12 cellular contexts compared by ENCODE assay signal in the genomic region with DNA sequence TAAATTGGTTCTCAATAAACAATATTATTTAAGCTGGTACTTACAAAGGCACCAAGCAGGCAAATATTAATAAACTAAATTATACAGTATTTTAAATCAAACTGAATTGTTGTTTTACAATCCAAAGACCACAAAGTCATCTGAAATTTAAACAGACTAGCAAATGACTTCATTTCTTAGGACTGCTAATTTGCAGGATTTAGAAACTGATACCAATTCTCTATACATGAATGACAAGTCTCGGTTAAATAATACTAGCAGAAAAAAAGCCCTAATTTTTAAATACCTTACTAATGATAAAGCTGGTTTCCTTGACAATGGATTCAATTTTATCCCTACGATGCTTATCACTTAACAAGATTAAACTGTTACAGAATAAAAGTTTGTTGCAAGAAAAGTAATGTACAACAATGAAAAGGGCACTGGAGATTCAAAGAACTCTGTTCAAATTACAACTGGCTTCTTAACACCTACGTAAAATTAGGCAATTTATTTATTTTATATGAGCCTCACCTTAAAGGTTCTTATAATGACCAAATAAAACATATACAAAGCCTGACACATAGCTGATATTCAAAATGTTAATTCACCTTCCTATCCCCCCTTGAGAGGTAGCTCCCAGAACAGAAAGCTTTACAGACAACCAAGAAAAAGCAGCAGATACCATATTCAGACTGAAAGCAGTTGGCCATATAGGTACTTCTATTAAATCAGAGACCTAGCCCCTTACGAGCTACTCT. TPM values are rescaled to one million over a fixed set of nuclear protein-coding genes. Genes with fewer than 3 reads are reported as not detected.
DNase-seq lines count a peak whose midpoint lies in the region; ATAC-seq, FAIRE-seq and TF ChIP-seq lines count a peak whose summit lies in the region.
"Had no signal": no experiment of that assay in that cellular context is flagged by ENCODE, and none has a peak within 500 bp of the region (broad histone marks: within the 10 kb centered on the region; RNA-seq: fewer than 3 reads in every experiment).

No MANE protein-coding gene starts in this region.

- TF ChIP-seq CTCF in keratinocyte (optimal IDR thresholded peaks at IDR 0.05 in 1 of 3, IDR thresholded peaks at IDR 0.05 in 1 of 3, conservative IDR thresholded peaks at IDR 0.05 in 1 of 3; ENCODE audit: extremely low read depth in 1 of 3, insufficient read depth in 2 of 3, low read length in 3 of 3) (no peak), esophagus muscularis mucosa (IDR thresholded peaks at IDR 0.05) (no peak)

- TF ChIP-seq EP300 in esophagus muscularis mucosa (IDR thresholded peaks at IDR 0.05): no peak

- peak; percentile 56 for FAIRE-seq in keratinocyte (lab: Jason Lieb, UNC)

- H3K27me3 ChIP-seq in keratinocyte (ENCODE audit: control insufficient read depth, extremely low read depth, insufficient read depth, low read length): no peaks in the 10 kb centered on the region
- H3K27me3 ChIP-seq in aorta (ENCODE audit: control insufficient read depth in 1 of 2, insufficient read depth in 2 of 2, low read length in 1 of 2): no peaks in the 10 kb centered on the region
- H3K27me3 ChIP-seq in esophagus muscularis mucosa: no peaks in the 10 kb centered on the region

- H2AFZ ChIP-seq in keratinocyte (ENCODE audit: control insufficient read depth, low read length): no peak overlapping the region

- dilution Hi-C loops in keratinocyte (cut with MboI; ENCODE audit: extremely low pct_ligation_motif_present, low sequenced_read_pairs): no loop called here

- no peak overlapping the region for H3K9ac ChIP-seq in keratinocyte (ENCODE audit: control insufficient read depth, extremely low read depth, insufficient read depth, low read length)

- H3K9me1 ChIP-seq in keratinocyte (ENCODE audit: control insufficient read depth, extremely low read depth, insufficient read depth, low read length): no peaks in the 10 kb centered on the region

- H3K27ac Mint-ChIP-seq in activated CD4-positive, alpha-beta memory T cell treated with anti-CD3 and anti-CD28 coated beads, Interleukin-2, amount 10 ng/mL, durations not matched to agents 7 days and 5 days: peak overlapping the region; percentile 3
- no peak overlapping the region for H3K27ac Mint-ChIP-seq in activated CD4-positive, alpha-beta memory T cell treated with anti-CD3 and anti-CD28 coated beads for 36 hours
- H3K27ac Mint-ChIP-seq: activated B cell treated with CpG ODN at 0.5 μM for 24 hours had no signal

- H3K9me3 Mint-ChIP-seq in activated CD4-positive, alpha-beta memory T cell treated with anti-CD3 and anti-CD28 coated beads, Interleukin-2, amount 10 ng/mL, durations not matched to agents 7 days and 5 days: no peaks in the 10 kb centered on the region
- no peaks in the 10 kb centered on the region for H3K9me3 Mint-ChIP-seq in activated CD4-positive, alpha-beta memory T cell treated with anti-CD3 and anti-CD28 coated beads for 36 hours
- H3K9me3 Mint-ChIP-seq: activated B cell treated with CpG ODN at 0.5 μM for 24 hours had no signal

- no peak overlapping the region for H3K4me3 ChIP-seq in keratinocyte (ENCODE audit: control insufficient read depth in 2 of 3, extremely low read depth in 1 of 3, insufficient read depth in 2 of 3, low read depth in 1 of 3, low read length in 3 of 3)
- no peak overlapping the region for H3K4me3 ChIP-seq in aorta (ENCODE audit: low read length in 2 of 2)
- no peak overlapping the region for H3K4me3 ChIP-seq in esophagus muscularis mucosa

- peaks cover 27% of the 10 kb centered on the region for H3K36me3 Mint-ChIP-seq in activated CD4-positive, alpha-beta memory T cell treated with anti-CD3 and anti-CD28 coated beads, Interleukin-2, amount 10 ng/mL, durations not matched to agents 7 days and 5 days (ENCODE audit: low read depth)
- peaks cover 8% of the 10 kb centered on the region for H3K36me3 Mint-ChIP-seq in activated CD4-positive, alpha-beta memory T cell treated with anti-CD3 and anti-CD28 coated beads for 36 hours

- DNase-seq in activated CD4-positive, alpha-beta memory T cell treated with anti-CD3 and anti-CD28 coated beads, Interleukin-2, amount 10 ng/mL, durations not matched to agents 7 days and 5 days: no peak
- DNase-seq in activated CD4-positive, alpha-beta memory T cell treated with anti-CD3 and anti-CD28 coated beads for 36 hours: no peak
- DNase-seq in keratinocyte (ENCODE audit: low read depth, low spot score) (no peak), aorta (no peak), NCI-H128 (lab: John Stamatoyannopoulos, UW; ENCODE audit: unreplicated experiment) (no peak), esophagus muscularis mucosa (ENCODE audit: extremely low spot score) (no peak)
- DNase-seq: activated B cell treated with CpG ODN at 0.5 μM for 24 hours; amniotic stem cell; DND-41; stimulated activated CD4-positive, alpha-beta T cell treated with anti-CD3 and anti-CD28 coated beads, Interleukin-1b, Interleukin-23, amount 100 ng/mL, for 48 hours had no signal

- intact Hi-C loops in activated CD4-positive, alpha-beta memory T cell treated with anti-CD3 and anti-CD28 coated beads for 36 hours (cut with micrococcal nuclease): no loop called here
- intact Hi-C loops in aorta (cut with DNase I): no loop called here
- intact Hi-C loops in esophagus muscularis mucosa (cut with DNase I): no loop called here

- no peaks in the 10 kb centered on the region for H3K9me3 ChIP-seq in keratinocyte (ENCODE audit: control insufficient read depth, low read depth, low read length)
- H3K9me3 ChIP-seq in aorta (ENCODE audit: control insufficient read depth, low read length): no peaks in the 10 kb centered on the region
- no peaks in the 10 kb centered on the region for H3K9me3 ChIP-seq in esophagus muscularis mucosa

- H3K4me2 ChIP-seq in keratinocyte (ENCODE audit: control insufficient read depth, extremely low read depth, insufficient read depth, low read depth, low read length): no peak overlapping the region

- POLR2A ChIA-PET in activated CD4-positive, alpha-beta memory T cell treated with anti-CD3 and anti-CD28 coated beads, Interleukin-2, amount 10 ng/mL, durations not matched to agents 7 days and 5 days (lab: Charles Lee): interaction anchor here (0.7 to 2.3 kb wide), 4 partner anchors 15 to 159 kb away, joined by 3 to 13 read pairs (median 4); a partner anchor contains a TSS
- POLR2A ChIA-PET in activated CD4-positive, alpha-beta memory T cell treated with anti-CD3 and anti-CD28 coated beads for 36 hours (lab: Charles Lee): no interaction called here

- H3K27ac ChIP-seq in keratinocyte (ENCODE audit: control insufficient read depth, insufficient read depth, low read length) (no peak overlapping the region), aorta (ENCODE audit: low read depth in 1 of 2, low read length in 2 of 2) (no peak overlapping the region), esophagus muscularis mucosa (replicated peaks in 1 of 4) (no peak overlapping the region)

- CTCF ChIA-PET in activated CD4-positive, alpha-beta memory T cell treated with anti-CD3 and anti-CD28 coated beads, Interleukin-2, amount 10 ng/mL, durations not matched to agents 7 days and 5 days (lab: Charles Lee): interaction anchor here (0.7 to 1.2 kb wide), 7 partner anchors 17 to 418 kb away, joined by 3 to 5 read pairs (median 3); a partner anchor contains a TSS
- CTCF ChIA-PET in activated CD4-positive, alpha-beta memory T cell treated with anti-CD3 and anti-CD28 coated beads for 36 hours (lab: Charles Lee): interaction anchor here (0.8 to 1.0 kb wide), 3 partner anchors 153 to 182 kb away, joined by 3 to 4 read pairs (median 3); no protein-coding TSS in a partner anchor

- peaks cover 7% of the 10 kb centered on the region for H3K79me2 ChIP-seq in keratinocyte (ENCODE audit: control insufficient read depth, insufficient read depth, low read length)

- peak; percentile 66 for ATAC-seq in GM21390 (IDR thresholded peaks at IDR 0.05; ENCODE audit: unreplicated experiment)
- ATAC-seq in HG03342 (IDR thresholded peaks at IDR 0.05; ENCODE audit: unreplicated experiment): peak; percentile 69
- no peak for ATAC-seq in aorta (ENCODE audit: low FRiP score)

- peaks cover 41% of the 10 kb centered on the region for H3K4me1 Mint-ChIP-seq in activated CD4-positive, alpha-beta memory T cell treated with anti-CD3 and anti-CD28 coated beads, Interleukin-2, amount 10 ng/mL, durations not matched to agents 7 days and 5 days
- peaks cover 46% of the 10 kb centered on the region for H3K4me1 Mint-ChIP-seq in activated CD4-positive, alpha-beta memory T cell treated with anti-CD3 and anti-CD28 coated beads for 36 hours (ENCODE audit: low read depth)
- H3K4me1 Mint-ChIP-seq: activated B cell treated with CpG ODN at 0.5 μM for 24 hours had no signal

- no peak overlapping the region for H3K4me3 Mint-ChIP-seq in activated CD4-positive, alpha-beta memory T cell treated with anti-CD3 and anti-CD28 coated beads, Interleukin-2, amount 10 ng/mL, durations not matched to agents 7 days and 5 days
- H3K4me3 Mint-ChIP-seq in activated CD4-positive, alpha-beta memory T cell treated with anti-CD3 and anti-CD28 coated beads for 36 hours: no peak overlapping the region
- H3K4me3 Mint-ChIP-seq: activated B cell treated with CpG ODN at 0.5 μM for 24 hours had no signal

- H3K36me3 ChIP-seq in keratinocyte (ENCODE audit: control insufficient read depth in 2 of 2, extremely low read depth in 1 of 2, insufficient read depth in 2 of 2, low read length in 2 of 2): no peaks in the 10 kb centered on the region
- H3K36me3 ChIP-seq in aorta (ENCODE audit: control insufficient read depth in 1 of 2, insufficient read depth in 2 of 2, low read length in 1 of 2): no peaks in the 10 kb centered on the region
- H3K36me3 ChIP-seq in esophagus muscularis mucosa: no peaks in the 10 kb centered on the region

- TF ChIP-seq POLR2A in esophagus muscularis mucosa (IDR thresholded peaks at IDR 0.05; ENCODE audit: low read depth): no peak

- 84 to 90% methylated on average over 4 of the region's 4 CpGs for WGBS in aorta, 2 donors
- 92% methylated on average over 4 of the region's 4 CpGs for WGBS in esophagus muscularis mucosa

- no peaks in the 10 kb centered on the region for H4K20me1 ChIP-seq in keratinocyte (ENCODE audit: control insufficient read depth, extremely low read depth, insufficient read depth, low read length)

- H3K4me1 ChIP-seq in keratinocyte (ENCODE audit: control insufficient read depth, extremely low read depth, insufficient read depth, low read length): no peaks in the 10 kb centered on the region
- H3K4me1 ChIP-seq in aorta (ENCODE audit: control insufficient read depth in 1 of 2, insufficient read depth in 2 of 2, low read length in 2 of 2): no peaks in the 10 kb centered on the region
- H3K4me1 ChIP-seq in esophagus muscularis mucosa: no peaks in the 10 kb centered on the region

- H3K27me3 Mint-ChIP-seq in activated CD4-positive, alpha-beta memory T cell treated with anti-CD3 and anti-CD28 coated beads, Interleukin-2, amount 10 ng/mL, durations not matched to agents 7 days and 5 days: no peaks in the 10 kb centered on the region
- no peaks in the 10 kb centered on the region for H3K27me3 Mint-ChIP-seq in activated CD4-positive, alpha-beta memory T cell treated with anti-CD3 and anti-CD28 coated beads for 36 hours
- H3K27me3 Mint-ChIP-seq: activated B cell treated with CpG ODN at 0.5 μM for 24 hours had no signal

RNA-seq across cellular contexts. Expression of a gene that starts 33.1 kb away (rescaled TPM):
- 10 to 100 TPM; 90.3 to 91.6 TPM for total RNA-seq in activated CD4-positive, alpha-beta memory T cell treated with anti-CD3 and anti-CD28 coated beads, Interleukin-2, amount 10 ng/mL, durations not matched to agents 7 days and 5 days
- 100 to 1,000 TPM; 117 to 123 TPM for total RNA-seq in activated CD4-positive, alpha-beta memory T cell treated with anti-CD3 and anti-CD28 coated beads for 36 hours
- 47.5 to 61.6 TPM (median 57.2 TPM) in 3 replicates for polyA plus RNA-seq in keratinocyte
- polyA plus RNA-seq in keratinocyte (2011; ENCODE audit: low read depth): 137 TPM
- polyA plus RNA-seq in keratinocyte (2011; cell fraction: cytosol; rRNA removed): 44.6 and 67.9 TPM in 2 replicates
- polyA plus RNA-seq in keratinocyte (2011; cell fraction: nucleus; rRNA removed): 38.6 and 41.0 TPM in 2 replicates
- polyA plus RNA-seq in keratinocyte (2012; ENCODE audit: low replicate concordance): 52.4 and 53.7 TPM in 2 replicates
- polyA minus RNA-seq in keratinocyte: 23.1 to 104 TPM (median 67.6 TPM) in 3 replicates
- 56.6 TPM for polyA minus RNA-seq in keratinocyte (2011; cell fraction: cytosol; rRNA and poly(A)+ RNA removed)
- 25.9 and 52.9 TPM in 2 replicates for polyA minus RNA-seq in keratinocyte (2011; cell fraction: nucleus; rRNA and poly(A)+ RNA removed)
- 10 to 100 TPM; 59.2 to 61.0 TPM for total RNA-seq in aorta
- 10 to 100 TPM; 21.9 to 37.6 TPM for polyA plus RNA-seq in aorta
- total RNA-seq in esophagus muscularis mucosa: 10 to 100 TPM; 52.0 to 81.4 (median 58.2) TPM
